Comparison of ENCODE assay signal across 8 cellular contexts in the genomic region with DNA sequence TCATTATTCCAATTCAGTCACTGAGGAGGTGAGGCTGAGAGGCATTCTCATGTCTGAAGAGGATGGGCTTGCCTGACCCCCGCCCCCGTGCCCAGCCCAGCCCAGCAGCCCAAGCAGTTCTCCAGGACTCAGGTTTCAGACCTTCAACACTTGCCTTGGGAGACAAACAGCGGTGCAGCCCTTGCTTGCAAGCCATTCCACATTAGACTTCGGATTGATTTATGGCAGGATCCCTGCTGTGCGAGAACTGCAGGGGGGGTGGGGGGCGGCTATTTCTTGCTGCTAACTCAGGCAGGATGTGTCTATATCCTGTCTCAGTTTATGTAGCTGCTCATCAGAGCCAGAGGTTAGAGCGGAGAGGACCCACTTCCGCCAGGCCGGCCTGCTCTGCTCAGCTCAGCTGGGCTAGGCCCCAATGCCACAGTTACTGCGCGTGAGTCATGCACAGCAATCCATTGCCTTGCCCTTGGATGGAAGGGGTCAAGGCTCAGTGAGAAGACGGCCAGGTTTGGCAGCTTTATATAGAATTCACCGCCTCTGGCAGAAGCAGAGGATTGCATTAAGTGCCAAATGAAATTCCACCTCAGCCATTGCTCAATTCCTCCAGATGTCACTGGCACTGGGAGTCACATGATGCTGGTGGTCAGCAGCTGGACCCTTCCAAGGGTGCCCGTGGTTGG. TPM values are rescaled to one million over a fixed set of nuclear protein-coding genes. Genes with fewer than 3 reads are reported as not detected.
DNase-seq lines count a peak whose midpoint lies in the region; ATAC-seq, FAIRE-seq and TF ChIP-seq lines count a peak whose summit lies in the region.

No MANE protein-coding gene starts in this region.

- ATAC-seq in GM19395 (IDR thresholded peaks at IDR 0.05; ENCODE audit: unreplicated experiment) (peak; percentile 71), HG03442 (IDR thresholded peaks at IDR 0.05; ENCODE audit: unreplicated experiment) (peak; percentile 52), T-cell (replicated peaks in 1 of 4) (peak; percentile 61 to 81 (median 78))

- H3K9me3 ChIP-seq in astrocyte (ENCODE audit: insufficient read depth, low read depth, low read length): no peaks in the 10 kb centered on the region
- no peaks in the 10 kb centered on the region for H3K9me3 ChIP-seq in iPS-18a (ENCODE audit: control insufficient read depth, low read depth, low read length)
- H3K9me3 ChIP-seq in small intestine (ENCODE audit: control insufficient read depth, low read depth): no peaks in the 10 kb centered on the region

- H4K20me1 ChIP-seq in astrocyte (ENCODE audit: insufficient read depth, low read length): peaks cover 5% of the 10 kb centered on the region

- 23 to 65% (median 48%) methylated on average over 14 of the region's 14 CpGs for WGBS in small intestine, 3 donors

- H3K27ac Mint-ChIP-seq in T-cell (peak overlapping the region; percentile 98 to 99), astrocyte (ENCODE audit: unreplicated experiment) (peak overlapping the region; percentile 77)

- peaks cover 19% of the 10 kb centered on the region for H3K79me2 ChIP-seq in astrocyte (ENCODE audit: insufficient read depth, low read length)

- H3K4me3 Mint-ChIP-seq in T-cell: peak overlapping the region; percentile 96 to 100 (median 99)
- peak overlapping the region; percentile 92 for H3K4me3 Mint-ChIP-seq in astrocyte (ENCODE audit: unreplicated experiment)

- FAIRE-seq in astrocyte (lab: Jason Lieb, UNC): no peak
- FAIRE-seq in small intestine (lab: Jason Lieb, UNC): no peak

- peak overlapping the region; percentile 94 for H3K9ac ChIP-seq in astrocyte (ENCODE audit: low read length)
- H3K9ac ChIP-seq in iPS-18a (ENCODE audit: low read length): peak overlapping the region; percentile 74

- CTCF ChIA-PET in T-cell (lab: Charles Lee): interaction anchor here in 1 of 2 donors (1.0 to 1.2 kb wide), 2 partner anchors 26 to 119 kb away, joined by 3 read pairs; no protein-coding TSS in a partner anchor

- H2AFZ ChIP-seq in astrocyte (ENCODE audit: low read depth, low read length): no peak overlapping the region

- no peaks in the 10 kb centered on the region for H3K9me3 Mint-ChIP-seq in T-cell
- H3K9me3 Mint-ChIP-seq in astrocyte (ENCODE audit: unreplicated experiment): no peaks in the 10 kb centered on the region

- H3K4me3 ChIP-seq in astrocyte (ENCODE audit: insufficient read depth, low read depth, low read length): peak overlapping the region; percentile 78
- H3K4me3 ChIP-seq in iPS-18a (ENCODE audit: low read length): peak overlapping the region; percentile 77
- H3K4me3 ChIP-seq in small intestine (ENCODE audit: low read depth in 1 of 2, low read length in 2 of 2): peak overlapping the region in 1 of 2 donors; percentile 3

- H3K4me2 ChIP-seq in astrocyte (ENCODE audit: low read length): peak overlapping the region; percentile 97

- DNase-seq in AG20443 (ENCODE audit: low spot score): peak; percentile 92
- DNase-seq in T-cell: peak; percentile 51 to 84 (median 72)
- peak; percentile 96 for DNase-seq in astrocyte (ENCODE audit: low read depth)
- peak; percentile 56 for DNase-seq in small intestine
- DNase-seq in NCI-H1048 (lab: John Stamatoyannopoulos, UW): no peak

- H3K4me1 Mint-ChIP-seq in T-cell: peaks cover 70 to 73% (median 72%) of the 10 kb centered on the region in 3 donors
- H3K4me1 Mint-ChIP-seq in astrocyte (ENCODE audit: low read depth, unreplicated experiment): peaks cover 29% of the 10 kb centered on the region

- peaks cover 5% of the 10 kb centered on the region for H3K36me3 Mint-ChIP-seq in T-cell
- peaks cover 1% of the 10 kb centered on the region for H3K36me3 Mint-ChIP-seq in astrocyte (ENCODE audit: low read depth, unreplicated experiment)

- no peak for TF ChIP-seq CTCF in astrocyte (IDR thresholded peaks at IDR 0.05; ENCODE audit: insufficient read depth, low read depth, low read length)

- POLR2A ChIA-PET in T-cell (lab: Charles Lee): interaction anchor here in 1 of 2 donors (0.6 to 0.8 kb wide), 2 partner anchors 102 to 132 kb away, joined by 3 read pairs; no protein-coding TSS in a partner anchor

- H3K36me3 ChIP-seq in astrocyte (ENCODE audit: insufficient read depth, low read length) (no peaks in the 10 kb centered on the region), iPS-18a (ENCODE audit: control insufficient read depth, low read depth, low read length) (no peaks in the 10 kb centered on the region), small intestine (ENCODE audit: control insufficient read depth in 2 of 2, insufficient read depth in 2 of 2, low read length in 2 of 2) (no peaks in the 10 kb centered on the region)

- H3K27me3 ChIP-seq in astrocyte (ENCODE audit: insufficient read depth, low read length): no peaks in the 10 kb centered on the region
- peaks cover 13% of the 10 kb centered on the region for H3K27me3 ChIP-seq in iPS-18a (ENCODE audit: control insufficient read depth, insufficient read depth, low read length)
- no peaks in the 10 kb centered on the region for H3K27me3 ChIP-seq in small intestine (ENCODE audit: control insufficient read depth in 2 of 2, insufficient read depth in 2 of 2, low read length in 2 of 2)

- H3K4me1 ChIP-seq in astrocyte (ENCODE audit: insufficient read depth, low read length) (peaks cover 35% of the 10 kb centered on the region), iPS-18a (ENCODE audit: control insufficient read depth, low read depth, low read length) (peaks cover 29% of the 10 kb centered on the region), small intestine (ENCODE audit: control insufficient read depth in 2 of 2, insufficient read depth in 1 of 2, low read depth in 1 of 2, low read length in 1 of 2) (no peaks in the 10 kb centered on the region)

- H3K27me3 Mint-ChIP-seq in T-cell: no peaks in the 10 kb centered on the region
- H3K27me3 Mint-ChIP-seq in astrocyte (ENCODE audit: low read depth, unreplicated experiment): peaks cover 13% of the 10 kb centered on the region

- H3K27ac ChIP-seq in astrocyte (ENCODE audit: low read depth, low read length) (peak overlapping the region; percentile 83), iPS-18a (ENCODE audit: low read length) (no peak overlapping the region), small intestine (ENCODE audit: low read depth in 1 of 2, low read length in 1 of 2) (peak overlapping the region; percentile 74 to 89)

RNA-seq across cellular contexts. Expression of gene GYPC, which starts 1.8 kb away (rescaled TPM):
- total RNA-seq in T-cell (100 to 1,000 TPM; 109 to 137 (median 116) TPM), astrocyte (26.5 and 29.3 TPM in 2 replicates)
- polyA plus RNA-seq in small intestine: 10 to 100 TPM in 2 of 3 donors, 1 to 10 TPM in 1; 4.5 to 50.5 (median 43.9) TPM
